31 cellular contexts compared by ENCODE assay signal in the genomic region with DNA sequence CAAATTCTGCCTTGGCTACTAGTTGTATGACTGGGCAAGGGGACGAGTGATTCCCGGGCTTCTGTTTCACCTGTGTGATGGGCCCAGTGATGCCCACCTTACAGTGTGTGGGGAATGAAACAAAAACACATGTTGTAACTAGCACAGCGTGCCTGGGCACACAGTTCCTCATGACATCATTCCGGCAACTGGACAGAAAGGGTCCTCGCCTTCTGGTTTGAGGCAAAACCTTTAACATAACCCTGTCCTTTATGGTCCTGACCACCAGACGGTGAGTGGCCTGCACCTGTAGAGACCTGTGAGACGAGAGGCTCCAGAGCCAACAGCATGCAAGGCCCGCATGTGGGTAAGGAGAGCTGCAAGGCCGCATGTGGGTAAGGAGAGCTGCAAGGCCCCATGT. TPM values are rescaled to one million over a fixed set of nuclear protein-coding genes. Genes with fewer than 3 reads are reported as not detected.
DNase-seq lines count a peak whose midpoint lies in the region; ATAC-seq, FAIRE-seq and TF ChIP-seq lines count a peak whose summit lies in the region.
"Had no signal": no experiment of that assay in that cellular context is flagged by ENCODE, and none has a peak within 500 bp of the region (broad histone marks: within the 10 kb centered on the region; RNA-seq: fewer than 3 reads in every experiment).

No MANE protein-coding gene starts in this region.

- H3K4me3 Mint-ChIP-seq in activated CD4-positive, alpha-beta T cell treated with anti-CD3 and anti-CD28 coated beads, Interleukin-2, amount 10 ng/mL, durations not matched to agents 7 days and 5 days = no peak overlapping the region
- H3K4me3 Mint-ChIP-seq in activated CD4-positive, alpha-beta T cell treated with anti-CD3 and anti-CD28 coated beads for 36 hours = no peak overlapping the region
- no peak overlapping the region for H3K4me3 Mint-ChIP-seq in central memory CD8-positive, alpha-beta T cell
- H3K4me3 Mint-ChIP-seq: CD14-positive monocyte; CD8-positive, alpha-beta memory T cell; H9 had no signal

- no peak overlapping the region for H2AFZ ChIP-seq in HepG2 (ENCODE audit: low read length)
- H2AFZ ChIP-seq: GM23248 had no signal

- FAIRE-seq in HepG2 (lab: Jason Lieb, UNC) (no peak), GM12892 (lab: Jason Lieb, UNC) (no peak)
- FAIRE-seq: GM12891, GM18507, K562 had no signal

- H3K9me3 Mint-ChIP-seq in activated CD4-positive, alpha-beta T cell treated with anti-CD3 and anti-CD28 coated beads, Interleukin-2, amount 10 ng/mL, durations not matched to agents 7 days and 5 days = no peaks in the 10 kb centered on the region
- no peaks in the 10 kb centered on the region for H3K9me3 Mint-ChIP-seq in activated CD4-positive, alpha-beta T cell treated with anti-CD3 and anti-CD28 coated beads for 36 hours (ENCODE audit: low read depth)
- no peaks in the 10 kb centered on the region for H3K9me3 Mint-ChIP-seq in central memory CD8-positive, alpha-beta T cell
- H3K9me3 Mint-ChIP-seq: CD8-positive, alpha-beta memory T cell; H9 had no signal

- H3K4me2 ChIP-seq in HepG2 (ENCODE audit: low read depth, low read length) = no peak overlapping the region

- no peak for TF ChIP-seq POLR2A in HepG2 (IDR thresholded peaks at IDR 0.05; ENCODE audit: insufficient read depth in 1 of 2, low read depth in 2 of 2, low read length in 2 of 2)
- no peak for TF ChIP-seq POLR2A in spleen (IDR thresholded peaks at IDR 0.05)
- TF ChIP-seq POLR2A in GM12892 (IDR thresholded peaks at IDR 0.05; ENCODE audit: low read depth, low read length) = no peak

- H3K4me1 ChIP-seq in HepG2 (ENCODE audit: insufficient read depth, low read length) = peaks cover 15% of the 10 kb centered on the region
- no peaks in the 10 kb centered on the region for H3K4me1 ChIP-seq in spleen
- H3K4me1 ChIP-seq: BE2C, SJCRH30 had no signal

- POLR2A ChIA-PET in activated CD4-positive, alpha-beta T cell treated with anti-CD3 and anti-CD28 coated beads, Interleukin-2, amount 10 ng/mL, durations not matched to agents 7 days and 5 days (lab: Charles Lee) = no interaction called here
- POLR2A ChIA-PET in activated CD4-positive, alpha-beta T cell treated with anti-CD3 and anti-CD28 coated beads for 36 hours (lab: Charles Lee) = no interaction called here
- POLR2A ChIA-PET in HepG2 (lab: Yijun Ruan, JAX) = no interaction called here

- H3K27ac ChIP-seq in HepG2 (ENCODE audit: extremely low read length, insufficient read depth, low read length) = no peak overlapping the region
- no peak overlapping the region for H3K27ac ChIP-seq in spleen
- H3K27ac ChIP-seq: 22Rv1, GM23248, SJCRH30 had no signal

- no peak overlapping the region for H3K4me3 ChIP-seq in HepG2 (replicated peaks in 1 of 3; ENCODE audit: insufficient read depth in 1 of 3, low read depth in 2 of 3, low read length in 3 of 3)
- no peak overlapping the region for H3K4me3 ChIP-seq in spleen
- H3K4me3 ChIP-seq: GM23248, K562, SJCRH30 had no signal

- no peaks in the 10 kb centered on the region for H3K79me2 ChIP-seq in HepG2 (ENCODE audit: insufficient read depth, low read length)

- H4K20me1 ChIP-seq in HepG2 (ENCODE audit: insufficient read depth, low read length) = no peaks in the 10 kb centered on the region; the same call in 1 of the 2 replicates

- no TSS peak for BruUV-seq in HepG2 (replicated peaks; lab: Mats Ljungman, UMichigan)

- DNase-seq in activated CD4-positive, alpha-beta T cell treated with anti-CD3 and anti-CD28 coated beads, Interleukin-2, amount 10 ng/mL, durations not matched to agents 7 days and 5 days = no peak
- no peak for DNase-seq in activated CD4-positive, alpha-beta T cell treated with anti-CD3 and anti-CD28 coated beads for 36 hours
- DNase-seq in central memory CD8-positive, alpha-beta T cell (ENCODE audit: low spot score in 2 of 2) = no peak
- DNase-seq in HepG2 (ENCODE audit: low spot score) (no peak), spleen (peak; percentile 60), GM12892 (ENCODE audit: insufficient read length) (no peak), ACHN (no peak), NCI-H1105 (lab: John Stamatoyannopoulos, UW) (no peak)
- DNase-seq: BE2C; Calu3; CD8-positive, alpha-beta memory T cell; DMS79 treated with DMSO at 0.1 percent for 48 hours; GF-D8; GM23248; H9; MV-4-11; NCI-H2029; NCI-H446; NCI-H524 treated with DMSO at 0.1 percent for 48 hours; NCI-H774; NK-92 treated with Interleukin-12 subunit alpha and Interleukin-12 subunit beta, amount 100 ng/mL, for 24 hours; PC-3; SJCRH30 had no signal

- peaks cover 23 to 25% of the 10 kb centered on the region in 2 experiments for H3K36me3 ChIP-seq in HepG2 (replicated peaks in 1 of 2; ENCODE audit: control insufficient read depth in 1 of 2, insufficient read depth in 2 of 2, low read length in 2 of 2)
- peaks cover 0 to 85% (median 52%) of the 10 kb centered on the region in 6 donors for H3K36me3 ChIP-seq in spleen
- H3K36me3 ChIP-seq: SJCRH30 had no signal

- 92% methylated on average over 9 of the region's 9 CpGs for WGBS in HepG2 (ENCODE audit: low lambda C conversion rate)
- WGBS in spleen, 5 donors = 84 to 97% (median 90%) methylated on average over 8 to 9 of the region's 9 CpGs

- no peak for TF ChIP-seq CTCF in HepG2 (CRISPR knock-in tag; IDR thresholded peaks at IDR 0.05)
- TF ChIP-seq CTCF in spleen (IDR thresholded peaks at IDR 0.05 in 8 of 11, conservative IDR thresholded peaks at IDR 0.05 in 3 of 11) = no peak

- peaks cover 15% of the 10 kb centered on the region for H3K36me3 Mint-ChIP-seq in activated CD4-positive, alpha-beta T cell treated with anti-CD3 and anti-CD28 coated beads, Interleukin-2, amount 10 ng/mL, durations not matched to agents 7 days and 5 days (ENCODE audit: low read depth)
- peaks cover 15% of the 10 kb centered on the region for H3K36me3 Mint-ChIP-seq in activated CD4-positive, alpha-beta T cell treated with anti-CD3 and anti-CD28 coated beads for 36 hours (ENCODE audit: low read depth)
- H3K36me3 Mint-ChIP-seq in central memory CD8-positive, alpha-beta T cell (ENCODE audit: insufficient read depth) = peaks cover 25% of the 10 kb centered on the region

- no peak overlapping the region for H3K9ac ChIP-seq in HepG2 (ENCODE audit: insufficient read depth, low read depth, low read length)
- H3K9ac ChIP-seq: GM23248 had no signal

- TF ChIP-seq RAD21 in HepG2 (CRISPR knock-in tag; IDR thresholded peaks at IDR 0.05) = no peak

- in situ Hi-C loops in HepG2 (cut with HindIII; ENCODE audit: extremely low pct_ligation_motif_present, low pct_unique_long_range_greater_than_20kb) (no loop called here), ACHN (cut with HindIII; ENCODE audit: low pct_ligation_motif_present, low pct_unique_long_range_greater_than_20kb, low sequenced_read_pairs) (no loop called here)

- no peak for ATAC-seq in activated CD4-positive, alpha-beta T cell treated with anti-CD3 and anti-CD28 coated beads for 36 hours
- ATAC-seq in central memory CD8-positive, alpha-beta T cell (replicated peaks; ENCODE audit: extremely low read depth, poor library complexity, severe bottlenecking) = no peak
- ATAC-seq in HepG2 = no peak
- ATAC-seq: K562, PC-3 had no signal

- TF ChIP-seq EP300 in HepG2 (IDR thresholded peaks at IDR 0.05; ENCODE audit: low read depth in 2 of 2, low read length in 2 of 2) (no peak), HepG2 (CRISPR knock-in tag; IDR thresholded peaks at IDR 0.05; ENCODE audit: borderline replicate concordance) (no peak)

- no peaks in the 10 kb centered on the region for H3K27me3 Mint-ChIP-seq in activated CD4-positive, alpha-beta T cell treated with anti-CD3 and anti-CD28 coated beads, Interleukin-2, amount 10 ng/mL, durations not matched to agents 7 days and 5 days
- H3K27me3 Mint-ChIP-seq in activated CD4-positive, alpha-beta T cell treated with anti-CD3 and anti-CD28 coated beads for 36 hours = no peaks in the 10 kb centered on the region
- no peaks in the 10 kb centered on the region for H3K27me3 Mint-ChIP-seq in central memory CD8-positive, alpha-beta T cell
- H3K27me3 Mint-ChIP-seq: CD8-positive, alpha-beta memory T cell had no signal

- H3K4me1 Mint-ChIP-seq in activated CD4-positive, alpha-beta T cell treated with anti-CD3 and anti-CD28 coated beads, Interleukin-2, amount 10 ng/mL, durations not matched to agents 7 days and 5 days = no peaks in the 10 kb centered on the region
- H3K4me1 Mint-ChIP-seq in activated CD4-positive, alpha-beta T cell treated with anti-CD3 and anti-CD28 coated beads for 36 hours = no peaks in the 10 kb centered on the region
- no peaks in the 10 kb centered on the region for H3K4me1 Mint-ChIP-seq in central memory CD8-positive, alpha-beta T cell
- H3K4me1 Mint-ChIP-seq: CD14-positive monocyte had no signal

- CTCF ChIA-PET in activated CD4-positive, alpha-beta T cell treated with anti-CD3 and anti-CD28 coated beads, Interleukin-2, amount 10 ng/mL, durations not matched to agents 7 days and 5 days (lab: Charles Lee) = interaction anchor here (0.6 kb wide), 2 partner anchors 71 to 225 kb away, joined by 3 to 4 read pairs; no protein-coding TSS in a partner anchor
- CTCF ChIA-PET in activated CD4-positive, alpha-beta T cell treated with anti-CD3 and anti-CD28 coated beads for 36 hours (lab: Charles Lee) = no interaction called here
- CTCF ChIA-PET in HepG2 (lab: Yijun Ruan, JAX; ENCODE audit: low intra/inter-chr PET ratio, low total read pairs) = no interaction called here

- H3K27me3 ChIP-seq in HepG2 (ENCODE audit: control insufficient read depth in 1 of 2, insufficient read depth in 2 of 2, low read length in 2 of 2) = no peaks in the 10 kb centered on the region
- H3K27me3 ChIP-seq in spleen (replicated peaks in 1 of 7) = peaks cover 0 to 1% (median 0%) of the 10 kb centered on the region in 7 donors
- H3K27me3 ChIP-seq: BE2C, SJCRH30 had no signal

- intact Hi-C loops in activated CD4-positive, alpha-beta T cell treated with anti-CD3 and anti-CD28 coated beads for 36 hours (cut with DNase I, micrococcal nuclease) = no loop called here
- intact Hi-C loops in HepG2 (cut with micrococcal nuclease; ENCODE audit: unreplicated experiment) (no loop called here), spleen (cut with DNase I; ENCODE audit: low total_unique reads) (no loop called here)

- H3K9me3 ChIP-seq in HepG2 (ENCODE audit: low read length) = no peaks in the 10 kb centered on the region
- no peaks in the 10 kb centered on the region for H3K9me3 ChIP-seq in spleen
- H3K9me3 ChIP-seq: BE2C, SJCRH30 had no signal

- peak overlapping the region; percentile 36 for H3K27ac Mint-ChIP-seq in activated CD4-positive, alpha-beta T cell treated with anti-CD3 and anti-CD28 coated beads, Interleukin-2, amount 10 ng/mL, durations not matched to agents 7 days and 5 days
- H3K27ac Mint-ChIP-seq in activated CD4-positive, alpha-beta T cell treated with anti-CD3 and anti-CD28 coated beads for 36 hours = no peak overlapping the region
- H3K27ac Mint-ChIP-seq in central memory CD8-positive, alpha-beta T cell (ENCODE audit: low read depth) = peak overlapping the region; percentile 62

RNA-seq across cellular contexts. Expression of a gene that starts 7.7 kb away (rescaled TPM):
- not detected for total RNA-seq in activated CD4-positive, alpha-beta T cell treated with anti-CD3 and anti-CD28 coated beads, Interleukin-2, amount 10 ng/mL, durations not matched to agents 7 days and 5 days
- not detected for total RNA-seq in activated CD4-positive, alpha-beta T cell treated with anti-CD3 and anti-CD28 coated beads for 36 hours
- total RNA-seq in HepG2 (2016; rRNA removed; fragmentation: Illumina TruSeq; extraction: Trizol) (0.24 TPM in 1 of 2 replicates, not detected in the other), spleen (not detected)
- not detected in 2 replicates for total RNA-seq in HepG2 (2016; cell fraction: cytosol; rRNA removed; fragmentation: Illumina TruSeq; extraction: Trizol; ENCODE audit: low read depth)
- not detected in 2 replicates for total RNA-seq in HepG2 (2016; cell fraction: insoluble cytoplasmic fraction; rRNA removed; fragmentation: Illumina TruSeq; extraction: Trizol)
- 0.31 TPM in 1 of 2 replicates, not detected in the other for total RNA-seq in HepG2 (2016; cell fraction: membrane; rRNA removed; fragmentation: Illumina TruSeq; extraction: Trizol)
- total RNA-seq in HepG2 (2016; cell fraction: nucleus; rRNA removed; fragmentation: Illumina TruSeq; extraction: Trizol) = not detected in 2 replicates
- polyA plus RNA-seq in HepG2 (2011; rRNA removed) (0.37 and 0.61 TPM in 2 replicates), spleen (under 1 TPM in 1 of 3 donors, not detected in 2; 0.37 TPM)
- 0.30 and 0.38 TPM in 2 replicates for polyA plus RNA-seq in HepG2 (2011; cell fraction: cytosol; rRNA removed)
- 0.16 and 0.71 TPM in 2 replicates for polyA plus RNA-seq in HepG2 (2011; cell fraction: nucleus; rRNA removed)
- polyA plus RNA-seq in HepG2 (2012) = 0.13 TPM in 1 of 2 replicates, not detected in the other
- not detected in 2 replicates for polyA plus RNA-seq in HepG2 (2016; cell fraction: cytosol; fragmentation: Illumina TruSeq; extraction: Trizol; ENCODE audit: low read depth)
- not detected in 2 replicates for polyA plus RNA-seq in HepG2 (2016; cell fraction: insoluble cytoplasmic fraction; fragmentation: Illumina TruSeq; extraction: Trizol; ENCODE audit: low read depth)
- not detected in 2 replicates for polyA plus RNA-seq in HepG2 (2016; cell fraction: membrane; fragmentation: Illumina TruSeq; extraction: Trizol; ENCODE audit: low read depth)
- not detected in 2 replicates for polyA plus RNA-seq in HepG2 (2016; cell fraction: nucleus; fragmentation: Illumina TruSeq; extraction: Trizol; ENCODE audit: insufficient read depth, low read depth)
- 0.36 TPM in 1 of 2 replicates, not detected in the other for polyA minus RNA-seq in HepG2 (2011; rRNA and poly(A)+ RNA removed; ENCODE audit: low replicate concordance)
- not detected in 2 replicates for polyA minus RNA-seq in HepG2 (2011; cell fraction: cytosol; rRNA and poly(A)+ RNA removed)
- polyA minus RNA-seq in HepG2 (2011; cell fraction: nucleus; rRNA and poly(A)+ RNA removed) = not detected in 2 replicates
- polyA plus RNA-seq in GM12892 (2012; ENCODE audit: missing spikeins) = not detected
- total RNA-seq: Calu3; CD8-positive, alpha-beta memory T cell; GM23248; HT1080; K562; LHCN-M2; MCF 10A; PC-3; SJCRH30 had no signal
- polyA plus RNA-seq: CD14-positive monocyte; CD8-positive, alpha-beta memory T cell; GM23248 had no signal
